Comparison of ENCODE assay signal across 8 cellular contexts in the genomic region with DNA sequence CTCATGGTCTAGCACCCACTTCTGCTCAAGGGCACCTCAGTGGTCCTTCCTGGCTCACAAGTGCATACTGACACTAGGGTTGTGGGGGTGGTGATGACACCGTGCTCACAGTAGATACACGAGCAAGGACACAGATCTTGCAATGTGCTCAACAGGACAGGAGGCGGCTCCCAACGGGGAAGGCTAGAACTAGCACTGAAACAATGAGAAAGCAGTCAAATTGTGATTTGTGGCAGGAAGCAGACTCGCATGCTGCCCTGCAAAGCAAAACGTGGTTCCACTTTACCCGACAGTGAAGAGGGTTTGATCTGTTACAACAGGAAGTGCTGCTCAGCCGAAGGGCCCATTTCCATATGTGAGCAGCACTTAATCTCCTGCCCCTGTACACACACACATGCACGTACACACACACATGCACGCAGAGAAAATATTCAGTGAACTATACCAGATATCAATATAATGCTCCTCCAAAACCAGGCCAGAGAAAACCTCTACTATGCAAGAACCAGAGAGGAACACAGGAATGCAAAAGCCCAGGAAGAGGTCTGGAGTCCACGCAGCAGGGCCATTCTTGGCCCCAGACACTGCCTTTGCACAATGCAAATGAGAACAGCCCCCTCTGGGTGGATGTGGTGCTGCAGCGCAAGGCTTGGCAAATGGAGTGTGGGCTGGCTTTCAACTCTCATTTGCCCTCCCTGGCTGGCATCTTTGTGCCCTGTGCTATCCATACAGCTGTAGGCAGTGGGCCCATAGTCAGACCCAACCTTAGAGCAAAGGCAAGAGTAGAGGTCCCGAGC. TPM values are rescaled to one million over a fixed set of nuclear protein-coding genes. Genes with fewer than 3 reads are reported as not detected.
DNase-seq lines count a peak whose midpoint lies in the region; ATAC-seq and FAIRE-seq lines count a peak whose summit lies in the region.

No MANE protein-coding gene starts in this region.

- peak overlapping the region; percentile 79 for H3K27ac Mint-ChIP-seq in activated T-helper 17 cell treated with anti-CD3 and anti-CD28 coated beads, Interleukin-2, amount 50 U/mL, for 72 hours

- H3K4me3 Mint-ChIP-seq in activated T-helper 17 cell treated with anti-CD3 and anti-CD28 coated beads, Interleukin-2, amount 50 U/mL, for 72 hours, result peak overlapping the region; percentile 67

- no peaks in the 10 kb centered on the region for H3K9me3 Mint-ChIP-seq in activated T-helper 17 cell treated with anti-CD3 and anti-CD28 coated beads, Interleukin-2, amount 50 U/mL, for 72 hours

- H3K27me3 Mint-ChIP-seq in activated T-helper 17 cell treated with anti-CD3 and anti-CD28 coated beads, Interleukin-2, amount 50 U/mL, for 72 hours, result no peaks in the 10 kb centered on the region

- no peaks in the 10 kb centered on the region for H3K36me3 Mint-ChIP-seq in activated T-helper 17 cell treated with anti-CD3 and anti-CD28 coated beads, Interleukin-2, amount 50 U/mL, for 72 hours (ENCODE audit: low read depth)

- H3K4me3 ChIP-seq in MG63, result no peak overlapping the region

- no peaks in the 10 kb centered on the region for H3K9me3 ChIP-seq in MG63

- H3K4me1 Mint-ChIP-seq in activated T-helper 17 cell treated with anti-CD3 and anti-CD28 coated beads, Interleukin-2, amount 50 U/mL, for 72 hours, result peaks cover 10% of the 10 kb centered on the region

- no peaks in the 10 kb centered on the region for H3K27me3 ChIP-seq in MG63

- peak; percentile 70 for ATAC-seq in HG02588 (IDR thresholded peaks at IDR 0.05; ENCODE audit: unreplicated experiment)
- peak; percentile 83 for ATAC-seq in activated T-helper 17 cell treated with anti-CD3 and anti-CD28 coated beads, Interleukin-2, amount 50 U/mL, for 72 hours (replicated peaks)
- no peak for ATAC-seq in GM19023 (IDR thresholded peaks at IDR 0.05; ENCODE audit: unreplicated experiment)

- DNase-seq in GM18507 (ENCODE audit: extremely low spot score, insufficient read length, low read depth), result no peak
- DNase-seq in NCI-H510A treated with DMSO at 0.1 percent for 48 hours (lab: John Stamatoyannopoulos, UW), result peak; percentile 71
- DNase-seq in stimulated activated CD4-positive, alpha-beta T cell treated with anti-CD3 and anti-CD28 coated beads, Interleukin-12 subunit alpha, Interleukin-12 subunit beta, amount 100 ng/mL, for 4 hours, result peak; percentile 13
- DNase-seq in MG63, result no peak
- no peak for DNase-seq in ureter (ENCODE audit: low spot score)

- H3K36me3 ChIP-seq in MG63, result no peaks in the 10 kb centered on the region

- peak; percentile 86 for FAIRE-seq in GM18507 (lab: Jason Lieb, UNC)

RNA-seq across cellular contexts. Expression of a gene that starts 47.1 kb away (rescaled TPM):
- not detected for total RNA-seq in activated T-helper 17 cell treated with anti-CD3 and anti-CD28 coated beads, Interleukin-2, amount 50 U/mL, for 72 hours
- total RNA-seq in MG63 (2014; rRNA removed; shearing (Covaris generic); ENCODE audit: low replicate concordance), result not detected in 2 replicates
- 0.13 TPM for total RNA-seq in ureter

Comparison
In these comparisons a context has a peak if more than half of its experiments do, and no peak if none do; other contexts are left out.
1. DNase-seq: peak in NCI-H510A treated with DMSO at 0.1 percent for 48 hours (single experiment) and stimulated activated CD4-positive, alpha-beta T cell treated with anti-CD3 and anti-CD28 coated beads, Interleukin-12 subunit alpha, Interleukin-12 subunit beta, amount 100 ng/mL, for 4 hours (single experiment); none in GM18507 (single experiment), MG63 (single experiment) and ureter (single experiment).